10 cellular contexts compared by ENCODE assay signal in genomic region chr19:4977299-4978174, GRCh38. TPM values are rescaled to one million over a fixed set of nuclear protein-coding genes. Genes with fewer than 3 reads are reported as not detected.
DNase-seq lines count a peak whose midpoint lies in the region; ATAC-seq and TF ChIP-seq lines count a peak whose summit lies in the region.
"Had no signal": no experiment of that assay in that cellular context is flagged by ENCODE, and none has a peak within 500 bp of the region (broad histone marks: within the 10 kb centered on the region; RNA-seq: fewer than 3 reads in every experiment).

No MANE protein-coding gene starts in this region.

- DNase-seq in Caki2 (ENCODE audit: low read depth), result peak; percentile 39
- DNase-seq in RWPE1 (ENCODE audit: low spot score), result peak; percentile 57
- DNase-seq in GM10248 (ENCODE audit: extremely low spot score), result no peak
- DNase-seq in NCI-H69 (lab: John Stamatoyannopoulos, UW), result no peak
- no peak for DNase-seq in mucosa of gallbladder (ENCODE audit: low spot score)
- DNase-seq: activated naive CD8-positive, alpha-beta T cell treated with anti-CD3 and anti-CD28 coated beads for 36 hours; NCI-H1930 had no signal

- POLR2A ChIA-PET in RWPE1 (lab: Yijun Ruan, JAX; ENCODE audit: low non-redundant PET), result no interaction called here
- POLR2A ChIA-PET in GM10248 (lab: Yijun Ruan, JAX), result no interaction called here

- H3K4me3 ChIP-seq in gastroesophageal sphincter (peak overlapping the region in 1 of 2 donors; percentile 34), rectal smooth muscle tissue (ENCODE audit: low read length) (no peak overlapping the region)

- H3K9ac ChIP-seq in rectal smooth muscle tissue (ENCODE audit: low read length), result no peak overlapping the region

- peak; percentile 54 for ATAC-seq in gastroesophageal sphincter
- no peak for ATAC-seq in GM21526 (IDR thresholded peaks at IDR 0.05; ENCODE audit: low FRiP score, unreplicated experiment)

- CTCF ChIA-PET in RWPE1 (lab: Yijun Ruan, JAX) (interaction anchor here (0.5 to 1.1 kb wide), 3 partner anchors 24 to 337 kb away, joined by 3 to 4 read pairs (median 3); no protein-coding TSS in a partner anchor), GM10248 (lab: Yijun Ruan, JAX) (no interaction called here)

- TF ChIP-seq EP300 in gastroesophageal sphincter (IDR thresholded peaks at IDR 0.05), result no peak

- H3K27ac ChIP-seq in RWPE1, result peak overlapping the region; percentile 91
- peak overlapping the region; percentile 87 to 97 (median 90) for H3K27ac ChIP-seq in gastroesophageal sphincter
- H3K27ac ChIP-seq in rectal smooth muscle tissue (ENCODE audit: low read depth, low read length), result peak overlapping the region; percentile 86

- no peaks in the 10 kb centered on the region for H3K9me3 ChIP-seq in gastroesophageal sphincter

- no peak for TF ChIP-seq POLR2A in gastroesophageal sphincter (IDR thresholded peaks at IDR 0.05)

- in situ Hi-C loops in Caki2 (cut with HindIII; ENCODE audit: low pct_unique_long_range_greater_than_20kb, low sequenced_read_pairs), result no loop called here

- H3K4me1 ChIP-seq in gastroesophageal sphincter (peaks cover 6 to 97% (median 36%) of the 10 kb centered on the region in 3 donors), rectal smooth muscle tissue (ENCODE audit: control insufficient read depth, insufficient read depth, low read length) (peaks cover 22% of the 10 kb centered on the region)

- 50% methylated on average over 2 of the region's 36 CpGs; no CpG with 5 or more reads in 1 of the 2 donors for WGBS in gastroesophageal sphincter (ENCODE audit: low coverage in 1 of 2), 2 donors

- no peaks in the 10 kb centered on the region for H3K27me3 ChIP-seq in gastroesophageal sphincter
- H3K27me3 ChIP-seq in rectal smooth muscle tissue (ENCODE audit: control insufficient read depth, insufficient read depth, low read length), result no peaks in the 10 kb centered on the region

- TF ChIP-seq CTCF in RWPE1 (conservative IDR thresholded peaks at IDR 0.05; ENCODE audit: low read depth), result no peak
- TF ChIP-seq CTCF in gastroesophageal sphincter (IDR thresholded peaks at IDR 0.05), result no peak
- TF ChIP-seq CTCF in GM10248 (IDR thresholded peaks at IDR 0.05; ENCODE audit: control extremely low read depth, extremely low read depth, low read depth, missing control alignments), result no peak

- H3K36me3 ChIP-seq in gastroesophageal sphincter (no peaks in the 10 kb centered on the region), rectal smooth muscle tissue (ENCODE audit: control insufficient read depth, insufficient read depth, low read length) (no peaks in the 10 kb centered on the region)

RNA-seq across cellular contexts. Expression of gene KDM4B, which starts 8.6 kb away (rescaled TPM):
- total RNA-seq in Caki2 (2014; rRNA removed; shearing (Covaris generic); ENCODE audit: low replicate concordance), result 21.0 and 29.2 TPM in 2 replicates
- total RNA-seq in gastroesophageal sphincter (10 to 100 TPM; 29.2 to 43.8 (median 38.7) TPM), mucosa of gallbladder (49.3 TPM)

Comparison
In these comparisons a context has a peak if more than half of its experiments do, and no peak if none do; other contexts are left out.
1. DNase-seq: peak in Caki2 (single experiment) and RWPE1 (single experiment); none in GM10248 (single experiment), NCI-H69 (single experiment) and mucosa of gallbladder (single experiment).
2. Peak in every context shown above with its lines, with median percentiles within 50 percentile points of each other: H3K27ac ChIP-seq.